In genomic region chr5:157956271-157956885, GRCh38 we compare ENCODE assay signal across 23 cellular contexts.
A peak's percentile ranks its signal among the peaks of the same experiment; 100 is the strongest.
DNase-seq lines count a peak whose midpoint lies in the region; ATAC-seq and TF ChIP-seq lines count a peak whose summit lies in the region.
"Had no signal": no experiment of that assay in that cellular context is flagged by ENCODE, and none has a peak within 500 bp of the region (broad histone marks: within the 10 kb centered on the region; RNA-seq: fewer than 3 reads in every experiment).

No MANE protein-coding gene starts in this region.

- no peaks in the 10 kb centered on the region for H3K4me1 ChIP-seq in hepatocyte (ENCODE audit: insufficient read depth)
- H3K4me1 ChIP-seq in stomach: peaks cover 5 to 17% (median 7%) of the 10 kb centered on the region in 4 donors
- H3K4me1 ChIP-seq: esophagus muscularis mucosa, heart left ventricle had no signal

- no peak for TF ChIP-seq EP300 in stomach (IDR thresholded peaks at IDR 0.05)

- peak; percentile 25 to 29 for DNase-seq in activated T-cell treated with anti-CD3 and anti-CD28 coated beads, Interleukin-2, amount 50 U/mL, for 72 hours
- no peak for DNase-seq in activated T-cell treated with anti-CD3 and anti-CD28 coated beads, Interleukin-2, amount 50 U/mL, for 1 hour
- DNase-seq in NOMO-1 treated with dmso at 0.1 percent for 144 hours (lab: John Stamatoyannopoulos, UW; ENCODE audit: unreplicated experiment): peak; percentile 13
- DNase-seq in hepatocyte (ENCODE audit: low spot score): peak; percentile 35
- DNase-seq in stomach: no peak
- DNase-seq in glomerular visceral epithelial cell (ENCODE audit: extremely low spot score): no peak
- no peak for DNase-seq in activated CD8-positive, alpha-beta memory T cell treated with anti-CD3 and anti-CD28 coated beads, Interleukin-2, amount 50 U/mL, for 48 hours
- no peak for DNase-seq in KBM-7
- DNase-seq: ACHN; activated B cell treated with CpG ODN at 0.5 μM for 24 hours; activated effector memory CD4-positive, alpha-beta T cell treated with Interleukin-2 at 50 U/mL for 16 hours; amniotic stem cell; central memory CD4-positive, alpha-beta T cell; DND-41; GOT3; heart left ventricle; immature natural killer cell; NCI-H1436 treated with DMSO at 0.1 percent for 48 hours; NCI-H446 had no signal

- intact Hi-C loops in stomach (cut with DNase I; ENCODE audit: low total_unique reads): no loop called here

- no peaks in the 10 kb centered on the region for H3K9me3 ChIP-seq in hepatocyte (ENCODE audit: low read depth)
- H3K9me3 ChIP-seq in stomach: no peaks in the 10 kb centered on the region

- H3K4me2 ChIP-seq in hepatocyte: peak overlapping the region; percentile 10

- peak overlapping the region; percentile 63 for H3K27ac ChIP-seq in hepatocyte
- H3K27ac ChIP-seq in stomach: peak overlapping the region in 3 of 5 donors; percentile 9 to 62 (median 10)
- H3K27ac ChIP-seq: esophagus muscularis mucosa, heart left ventricle had no signal

- H3K27me3 Mint-ChIP-seq in activated T-cell treated with anti-CD3 and anti-CD28 coated beads, Interleukin-2, amount 50 U/mL, for 72 hours (ENCODE audit: low read depth): peaks cover 5% of the 10 kb centered on the region

- H3K4me3 Mint-ChIP-seq in activated T-cell treated with anti-CD3 and anti-CD28 coated beads, Interleukin-2, amount 50 U/mL, for 72 hours: peak overlapping the region in 1 of 2 donors; percentile 36
- H3K4me3 Mint-ChIP-seq: activated B cell treated with CpG ODN at 0.5 μM for 24 hours, immature natural killer cell, memory B cell, nephron, type B pancreatic cell had no signal

- H3K36me3 ChIP-seq in hepatocyte (replicated peaks; ENCODE audit: insufficient read depth, low read depth): no peaks in the 10 kb centered on the region
- no peaks in the 10 kb centered on the region for H3K36me3 ChIP-seq in stomach
- H3K36me3 ChIP-seq: esophagus muscularis mucosa, heart left ventricle had no signal

- no peaks in the 10 kb centered on the region for H4K20me1 ChIP-seq in hepatocyte (ENCODE audit: insufficient read depth, poor library complexity, severe bottlenecking)

- ATAC-seq in activated T-cell treated with anti-CD3 and anti-CD28 coated beads, Interleukin-2, amount 50 U/mL, for 72 hours (replicated peaks in 1 of 2): peak; percentile 93 to 95
- ATAC-seq: heart left ventricle had no signal

- H3K4me3 ChIP-seq in hepatocyte (no peak overlapping the region), stomach (no peak overlapping the region)
- H3K4me3 ChIP-seq: esophagus muscularis mucosa, heart left ventricle had no signal

- 55% methylated on average over 3 of the region's 3 CpGs for WGBS in hepatocyte (ENCODE audit: low lambda C conversion rate, missing lambda C conversion rate)
- 19 to 40% (median 35%) methylated on average over 3 of the region's 3 CpGs for WGBS in stomach, 5 donors

- H3K9me3 Mint-ChIP-seq in activated T-cell treated with anti-CD3 and anti-CD28 coated beads, Interleukin-2, amount 50 U/mL, for 72 hours: no peaks in the 10 kb centered on the region
- H3K9me3 Mint-ChIP-seq: activated B cell treated with CpG ODN at 0.5 μM for 24 hours, immature natural killer cell, memory B cell, type B pancreatic cell had no signal

- no peaks in the 10 kb centered on the region for H3K27me3 ChIP-seq in hepatocyte
- no peaks in the 10 kb centered on the region for H3K27me3 ChIP-seq in stomach
- H3K27me3 ChIP-seq: esophagus muscularis mucosa, heart left ventricle had no signal

- TF ChIP-seq CTCF in hepatocyte (IDR thresholded peaks at IDR 0.05; ENCODE audit: poor library complexity) (no peak), stomach (IDR thresholded peaks at IDR 0.05) (no peak)

- in situ Hi-C loops in KBM-7 (cut with MboI; ENCODE audit: low pct_unique_long_range_greater_than_20kb, low sequenced_read_pairs): no loop called here

- peaks cover 0 to 2% of the 10 kb centered on the region in 2 donors for H3K36me3 Mint-ChIP-seq in activated T-cell treated with anti-CD3 and anti-CD28 coated beads, Interleukin-2, amount 50 U/mL, for 72 hours (ENCODE audit: insufficient read depth in 2 of 2)
- H3K36me3 Mint-ChIP-seq: immature natural killer cell, type B pancreatic cell had no signal

- no peak overlapping the region for H2AFZ ChIP-seq in hepatocyte

- peaks cover 13% of the 10 kb centered on the region for H3K4me1 Mint-ChIP-seq in activated T-cell treated with anti-CD3 and anti-CD28 coated beads, Interleukin-2, amount 50 U/mL, for 72 hours (ENCODE audit: low read depth)
- H3K4me1 Mint-ChIP-seq: activated B cell treated with CpG ODN at 0.5 μM for 24 hours, immature natural killer cell, memory B cell had no signal

- H3K27ac Mint-ChIP-seq in activated T-cell treated with anti-CD3 and anti-CD28 coated beads, Interleukin-2, amount 50 U/mL, for 72 hours: peak overlapping the region; percentile 13
- H3K27ac Mint-ChIP-seq: activated B cell treated with CpG ODN at 0.5 μM for 24 hours, immature natural killer cell, memory B cell, type B pancreatic cell had no signal

- TF ChIP-seq POLR2A in stomach (IDR thresholded peaks at IDR 0.05): no peak

- no peaks in the 10 kb centered on the region for H3K9me2 ChIP-seq in hepatocyte (replicated peaks; ENCODE audit: insufficient read depth)

- H3K79me2 ChIP-seq in hepatocyte: no peaks in the 10 kb centered on the region

Comparison
In these comparisons a context has a peak if more than half of its experiments do, and no peak if none do; other contexts are left out.
1. DNase-seq: peak in activated T-cell treated with anti-CD3 and anti-CD28 coated beads, Interleukin-2, amount 50 U/mL, for 72 hours (2 of 2), NOMO-1 treated with dmso at 0.1 percent for 144 hours (single experiment) and hepatocyte (single experiment); none in activated T-cell treated with anti-CD3 and anti-CD28 coated beads, Interleukin-2, amount 50 U/mL, for 1 hour (single experiment), stomach (single experiment), glomerular visceral epithelial cell (single experiment), activated CD8-positive, alpha-beta memory T cell treated with anti-CD3 and anti-CD28 coated beads, Interleukin-2, amount 50 U/mL, for 48 hours (single experiment) and KBM-7 (single experiment).